ENCODE assay signal across 12 cellular contexts in the genomic region with DNA sequence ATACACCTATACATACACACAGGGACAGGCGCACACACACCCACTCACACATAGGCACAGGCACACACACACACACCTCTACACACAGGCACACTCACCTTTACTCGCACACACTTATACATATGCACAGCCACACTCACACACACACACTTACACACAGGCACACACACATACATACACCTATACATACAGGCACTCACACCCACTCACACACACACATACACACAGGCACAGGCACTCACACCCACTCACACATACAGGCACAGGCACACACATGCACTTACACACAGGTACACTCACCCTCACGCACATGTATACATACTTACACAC.
DNase-seq lines count a peak whose midpoint lies in the region; ATAC-seq and TF ChIP-seq lines count a peak whose summit lies in the region.
"Had no signal": no experiment of that assay in that cellular context is flagged by ENCODE, and none has a peak within 500 bp of the region (broad histone marks: within the 10 kb centered on the region; RNA-seq: fewer than 3 reads in every experiment).

No MANE protein-coding gene starts in this region.

- no peak for DNase-seq in Calu3
- no peak for DNase-seq in OCI-LY7 (ENCODE audit: low spot score)
- DNase-seq in esophagus squamous epithelium (lab: John Stamatoyannopoulos, UW): no peak
- DNase-seq in NCI-H524 treated with DMSO at 0.1 percent for 48 hours (lab: John Stamatoyannopoulos, UW): no peak
- no peak for DNase-seq in SW480 (ENCODE audit: low spot score)
- DNase-seq in nucleus accumbens (lab: John Stamatoyannopoulos, UW): no peak
- DNase-seq: KG1 had no signal

- H3K4me1 Mint-ChIP-seq in Calu3 (ENCODE audit: low read depth, unreplicated experiment): peaks cover 18% of the 10 kb centered on the region

- TF ChIP-seq CTCF in Calu3 (IDR thresholded peaks at IDR 0.05; ENCODE audit: unreplicated experiment) (no peak), OCI-LY7 (conservative IDR thresholded peaks at IDR 0.05; ENCODE audit: low read length) (no peak), esophagus squamous epithelium (IDR thresholded peaks at IDR 0.05) (no peak)

- H3K4me1 ChIP-seq in OCI-LY7 (ENCODE audit: insufficient read depth, low read length, poor library complexity, severe bottlenecking): peaks cover 55% of the 10 kb centered on the region
- H3K4me1 ChIP-seq in esophagus squamous epithelium: peaks cover 25 to 50% (median 39%) of the 10 kb centered on the region in 3 donors
- H3K4me1 ChIP-seq in skeletal muscle tissue (ENCODE audit: control insufficient read depth in 3 of 3, insufficient read depth in 3 of 3, low read length in 3 of 3): peaks cover 40 to 77% (median 65%) of the 10 kb centered on the region in 3 donors

- BruUV-seq in Calu3 (replicated peaks; lab: Mats Ljungman, UMichigan): TSS peak; percentile 85
- TSS peak; percentile 75 for BruUV-seq in OCI-LY7 (replicated peaks; lab: Mats Ljungman, UMichigan)

- no peaks in the 10 kb centered on the region for H3K36me3 ChIP-seq in OCI-LY7 (ENCODE audit: insufficient read depth, low read length)
- H3K36me3 ChIP-seq in esophagus squamous epithelium: no peaks in the 10 kb centered on the region
- no peaks in the 10 kb centered on the region for H3K36me3 ChIP-seq in skeletal muscle tissue (ENCODE audit: control insufficient read depth in 3 of 3, insufficient read depth in 3 of 3, low read length in 3 of 3)
- H3K36me3 ChIP-seq: left lung had no signal

- CTCF ChIA-PET in Calu3 (lab: Charles Lee) (no interaction called here), OCI-LY7 (lab: Charles Lee; ENCODE audit: unreplicated experiment) (no interaction called here)

- H3K4me3 ChIP-seq in OCI-LY7 (ENCODE audit: low read depth, low read length, poor library complexity, severe bottlenecking) (peak overlapping the region; percentile 20), esophagus squamous epithelium (no peak overlapping the region), skeletal muscle tissue (ENCODE audit: low read length in 3 of 3) (peak overlapping the region in 1 of 3 donors; percentile 29)
- H3K4me3 ChIP-seq: left lung had no signal

- H3K27me3 Mint-ChIP-seq in Calu3 (ENCODE audit: unreplicated experiment): no peaks in the 10 kb centered on the region

- H3K27ac ChIP-seq in OCI-LY7 (ENCODE audit: low read depth, low read length, poor library complexity, severe bottlenecking): peak overlapping the region; percentile 50
- H3K27ac ChIP-seq in esophagus squamous epithelium: peak overlapping the region; percentile 68 to 88 (median 74)
- H3K27ac ChIP-seq in skeletal muscle tissue (ENCODE audit: low read depth, low read length): peak overlapping the region; percentile 83

- no peak overlapping the region for H3K27ac Mint-ChIP-seq in Calu3 (ENCODE audit: unreplicated experiment)
- H3K27ac Mint-ChIP-seq: HFFc6; T-helper 2 cell treated with Interferon-gamma antibody and Interleukin-4, amounts not matched to agents 5 μg/mL and 100 μg/mL, for 36 hours had no signal

- no peaks in the 10 kb centered on the region for H3K9me3 ChIP-seq in OCI-LY7 (ENCODE audit: low read length)
- H3K9me3 ChIP-seq in esophagus squamous epithelium: no peaks in the 10 kb centered on the region
- no peaks in the 10 kb centered on the region for H3K9me3 ChIP-seq in skeletal muscle tissue (ENCODE audit: control insufficient read depth in 3 of 3, low read length in 3 of 3)
- H3K9me3 ChIP-seq: left lung had no signal

- POLR2A ChIA-PET in OCI-LY7 (lab: Charles Lee): no interaction called here

- H3K4me3 Mint-ChIP-seq in Calu3 (ENCODE audit: low read depth, unreplicated experiment): no peak overlapping the region
- H3K4me3 Mint-ChIP-seq: HFFc6; T-helper 2 cell treated with Interferon-gamma antibody and Interleukin-4, amounts not matched to agents 5 μg/mL and 100 μg/mL, for 36 hours had no signal

- no peaks in the 10 kb centered on the region for H3K9me2 ChIP-seq in OCI-LY7 (ENCODE audit: insufficient read depth, low read length)

- no peak for ATAC-seq in HG03025 (IDR thresholded peaks at IDR 0.05; ENCODE audit: low FRiP score, unreplicated experiment)

- 88 to 89% methylated on average over 3 of the region's 3 CpGs for WGBS in esophagus squamous epithelium, 2 donors

- H3K27me3 ChIP-seq in esophagus squamous epithelium (peaks cover 0 to 5% (median 0%) of the 10 kb centered on the region in 4 donors), skeletal muscle tissue (ENCODE audit: control insufficient read depth in 3 of 3, insufficient read depth in 3 of 3, low read length in 3 of 3) (no peaks in the 10 kb centered on the region)
- H3K27me3 ChIP-seq: left lung had no signal

- intact Hi-C loops in Calu3 (cut with micrococcal nuclease; ENCODE audit: unreplicated experiment) (loop anchor here (2.0 to 5.0 kb wide), 2 partner anchors 46 to 157 kb away; no protein-coding TSS in a partner anchor), OCI-LY7 (cut with micrococcal nuclease; ENCODE audit: unreplicated experiment) (no loop called here), esophagus squamous epithelium (cut with DNase I) (no loop called here)

- H3K9me3 Mint-ChIP-seq in Calu3 (ENCODE audit: low read depth, unreplicated experiment): no peaks in the 10 kb centered on the region
- H3K9me3 Mint-ChIP-seq: T-helper 2 cell treated with Interferon-gamma antibody and Interleukin-4, amounts not matched to agents 5 μg/mL and 100 μg/mL, for 36 hours had no signal

- no peaks in the 10 kb centered on the region for H4K20me1 ChIP-seq in OCI-LY7 (ENCODE audit: insufficient read depth, low read length)

- TF ChIP-seq POLR2A in esophagus squamous epithelium (IDR thresholded peaks at IDR 0.05): no peak

- H3K79me2 ChIP-seq in OCI-LY7 (ENCODE audit: insufficient read depth, low read depth, low read length): no peaks in the 10 kb centered on the region

- peak overlapping the region in 2 of 3 donors; percentile 14 to 62 for H3K9ac ChIP-seq in skeletal muscle tissue (ENCODE audit: low read depth in 1 of 3, low read length in 3 of 3)

- H3K4me2 ChIP-seq in OCI-LY7 (ENCODE audit: low read length): peak overlapping the region; percentile 44

- no peak overlapping the region; the same call in 1 of the 2 replicates for H2AFZ ChIP-seq in OCI-LY7 (ENCODE audit: low read length)

- peaks cover 10% of the 10 kb centered on the region for H3K36me3 Mint-ChIP-seq in Calu3 (ENCODE audit: insufficient read depth, unreplicated experiment)
